ENCODE assay signal across 1 cellular context in the genomic region with DNA sequence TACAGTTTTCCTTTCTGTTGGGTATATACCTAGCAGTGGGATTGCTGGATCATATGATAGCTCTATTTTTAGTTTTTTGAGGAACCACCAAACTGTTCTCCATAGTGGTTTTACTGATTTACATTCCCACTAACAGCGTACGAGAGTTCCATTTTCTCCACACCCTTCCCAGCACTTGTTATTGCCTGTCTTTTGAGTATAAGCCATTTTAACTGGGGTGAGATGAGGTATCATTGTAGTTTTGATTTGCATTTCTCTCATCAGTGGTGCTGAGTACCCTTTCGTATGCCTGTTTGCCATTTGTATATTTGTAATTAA.
TF ChIP-seq lines count a peak whose summit lies in the region.

No MANE protein-coding gene starts in this region.

TF ChIP-seq in K562, 482 proteins besides CTCF, POLR2A, EP300 and RAD21:
- TF ChIP-seq ZKSCAN8 (CRISPR knock-in tag; IDR thresholded peaks at IDR 0.05) (no peak), ADNP (tag; IDR thresholded peaks at IDR 0.05) (0 out of 2 replicates have a peak, but pooled peaks have one; percentile 8)
TF ChIP-seq in K562: peak in this region for 1.
